ENCODE assay signal across 13 cellular contexts in the genomic region with DNA sequence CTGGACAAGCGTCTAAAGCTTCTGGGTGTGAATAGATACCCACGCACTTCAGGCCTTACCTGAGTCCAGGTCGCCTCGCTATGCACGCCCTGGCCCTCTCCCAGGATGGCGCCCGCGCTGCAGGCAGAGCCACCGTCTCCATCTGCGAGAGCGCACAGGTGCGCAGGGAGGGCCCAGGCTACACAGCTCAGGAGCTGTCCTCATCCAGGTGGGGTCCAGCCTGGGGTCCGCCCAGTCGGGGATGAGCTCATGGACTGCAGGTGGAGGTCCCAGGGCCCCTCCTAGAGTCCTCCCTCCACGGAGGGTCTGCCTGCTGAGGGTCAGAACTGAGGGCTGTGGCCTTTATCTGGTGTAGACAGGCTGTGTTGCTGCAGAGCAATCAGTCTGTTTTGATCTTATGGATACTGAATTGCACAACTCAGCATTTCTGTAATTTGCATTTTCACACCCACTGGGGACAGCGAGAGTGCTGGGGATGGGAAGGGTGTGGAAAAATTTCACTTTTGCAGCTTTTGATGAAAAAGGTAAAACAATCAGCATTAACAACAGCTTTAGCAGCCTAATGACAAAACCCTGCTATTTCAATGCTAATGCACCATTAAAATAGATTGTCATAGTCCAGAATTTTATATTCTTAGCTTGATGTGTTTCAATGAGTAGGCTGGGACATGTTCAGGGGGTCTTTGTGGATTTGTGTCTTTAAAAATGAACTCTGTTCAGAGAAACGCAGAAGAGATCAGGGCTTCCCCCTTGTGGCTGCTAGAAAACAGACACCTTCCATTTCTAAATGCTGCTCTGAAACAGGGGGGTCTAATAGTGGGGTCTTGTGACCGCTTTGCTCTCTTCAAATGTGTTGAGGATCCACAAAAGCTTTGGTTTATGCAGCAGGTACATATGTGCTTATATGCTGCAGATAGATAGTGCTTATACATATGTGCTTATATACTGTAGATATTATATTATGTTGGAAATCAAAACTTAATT.
DNase-seq lines count a peak whose midpoint lies in the region; ATAC-seq, FAIRE-seq and TF ChIP-seq lines count a peak whose summit lies in the region.
"Had no signal": no experiment of that assay in that cellular context is flagged by ENCODE, and none has a peak within 500 bp of the region (broad histone marks: within the 10 kb centered on the region; RNA-seq: fewer than 3 reads in every experiment).

No MANE protein-coding gene starts in this region.

- no peak overlapping the region for H4K8ac ChIP-seq in H9 (replicated peaks; ENCODE audit: insufficient read length, low read depth, low read length)

- H3K4me1 Mint-ChIP-seq in H9 = peaks cover 6% of the 10 kb centered on the region in 2 experiments
- H3K4me1 Mint-ChIP-seq: activated CD4-positive, alpha-beta T cell treated with anti-CD3 and anti-CD28 coated beads, Interleukin-2, amount 10 ng/mL, durations not matched to agents 7 days and 5 days had no signal

- no peak overlapping the region for H4K91ac ChIP-seq in H9 (ENCODE audit: insufficient read length, low read depth, low read length)

- H3K36me3 ChIP-seq in BE2C (no peaks in the 10 kb centered on the region; the same call in 1 of the 2 replicates), iPS-15b (ENCODE audit: control insufficient read depth, insufficient read depth, low read length) (no peaks in the 10 kb centered on the region)
- H3K36me3 ChIP-seq: tibial nerve had no signal

- no peak for DNase-seq in BE2C
- peak; percentile 43 for DNase-seq in H9
- no peak for DNase-seq in frontal cortex (ENCODE audit: low spot score in 2 of 2)
- DNase-seq in foreskin melanocyte = no peak
- DNase-seq in NCI-H2081 (lab: John Stamatoyannopoulos, UW) = no peak
- DNase-seq: amniotic stem cell; stimulated activated CD4-positive, alpha-beta T cell treated with anti-CD3 and anti-CD28 coated beads, Interleukin-4, amount 100 ng/mL, for 24 hours had no signal

- H2BK5ac ChIP-seq in H9 (ENCODE audit: insufficient read length, low read length) = no peak overlapping the region

- H2AFZ ChIP-seq in H9 (ENCODE audit: low read length) = no peak overlapping the region

- no peak overlapping the region for H3K9ac ChIP-seq in H9 (ENCODE audit: extremely low read depth, insufficient read length, low read length)
- no peak overlapping the region for H3K9ac ChIP-seq in iPS-15b (ENCODE audit: low read depth, low read length)

- no peak overlapping the region for H3K18ac ChIP-seq in H9 (ENCODE audit: insufficient read length, low read depth, low read length)

- no peak overlapping the region for H3K27ac Mint-ChIP-seq in H9
- H3K27ac Mint-ChIP-seq: activated CD4-positive, alpha-beta T cell treated with anti-CD3 and anti-CD28 coated beads, Interleukin-2, amount 10 ng/mL, durations not matched to agents 7 days and 5 days had no signal

- H3T11ph ChIP-seq in H9 (ENCODE audit: low read length) = no peak overlapping the region

- no peak overlapping the region for H3K4ac ChIP-seq in H9 (ENCODE audit: low read depth, low read length)

- H2BK15ac ChIP-seq in H9 (ENCODE audit: low read depth, low read length) = no peak overlapping the region

- H3K27me3 Mint-ChIP-seq in H9 (ENCODE audit: low read depth) = peaks cover 79% of the 10 kb centered on the region

- H4K5ac ChIP-seq in H9 (ENCODE audit: insufficient read length, low read depth, low read length) = no peak overlapping the region

- H3K27me3 ChIP-seq in BE2C (peaks cover 89% of the 10 kb centered on the region), H9 (ENCODE audit: insufficient read depth, low read length) (no peaks in the 10 kb centered on the region; the same call in 1 of the 2 replicates), iPS-15b (ENCODE audit: control insufficient read depth, insufficient read depth, low read length) (peaks cover 26% of the 10 kb centered on the region)

- no peak overlapping the region for H2BK12ac ChIP-seq in H9 (ENCODE audit: insufficient read length, low read depth, low read length)

- no peaks in the 10 kb centered on the region for H3K23me2 ChIP-seq in H9 (ENCODE audit: insufficient read length, low read depth, low read length, poor library complexity, severe bottlenecking)

- H4K20me1 ChIP-seq in H9 (ENCODE audit: control insufficient read depth, insufficient read depth, insufficient read length) = no peaks in the 10 kb centered on the region

- H3K36me3 Mint-ChIP-seq in H9 (ENCODE audit: insufficient read depth in 1 of 3, low read depth in 3 of 3) = no peaks in the 10 kb centered on the region

- no peaks in the 10 kb centered on the region for H3K9me3 ChIP-seq in BE2C
- no peaks in the 10 kb centered on the region for H3K9me3 ChIP-seq in H9 (ENCODE audit: control insufficient read depth, low read depth, low read length)
- no peaks in the 10 kb centered on the region for H3K9me3 ChIP-seq in iPS-15b (ENCODE audit: control insufficient read depth, insufficient read depth, low read length)
- H3K9me3 ChIP-seq: tibial nerve had no signal

- peak overlapping the region in 1 of 2 experiments; percentile 21; a peak in 2 of 5 replicates for H3K4me3 Mint-ChIP-seq in H9
- H3K4me3 Mint-ChIP-seq: activated CD4-positive, alpha-beta T cell treated with anti-CD3 and anti-CD28 coated beads, Interleukin-2, amount 10 ng/mL, durations not matched to agents 7 days and 5 days had no signal

- H3K4me1 ChIP-seq in BE2C = no peaks in the 10 kb centered on the region
- H3K4me1 ChIP-seq in H9 (ENCODE audit: insufficient read depth, low read length) = no peaks in the 10 kb centered on the region
- H3K4me1 ChIP-seq in iPS-15b (ENCODE audit: control insufficient read depth, insufficient read depth, low read length) = no peaks in the 10 kb centered on the region

- no peak overlapping the region for H2BK20ac ChIP-seq in H9 (ENCODE audit: low read depth, low read length, poor library complexity, severe bottlenecking)

- no peak overlapping the region for H3K23ac ChIP-seq in H9 (ENCODE audit: insufficient read length, low read depth, low read length)

- peak overlapping the region; percentile 18 for H3K4me2 ChIP-seq in H9 (ENCODE audit: insufficient read depth, insufficient read length, low read length)

- no CpG with 5 or more reads among the region's 18 CpGs for WGBS in H9 (ENCODE audit: extremely low coverage, insufficient read length, low lambda C conversion rate)

- no peaks in the 10 kb centered on the region for H3K79me2 ChIP-seq in H9 (ENCODE audit: insufficient read depth, low read length)

- 0 out of 2 replicates have a peak overlapping the region, but pooled peaks have one; percentile 22 for H3K14ac ChIP-seq in H9 (ENCODE audit: insufficient read depth, low read length)

- H3K56ac ChIP-seq in H9 (ENCODE audit: insufficient read length, low read depth, low read length) = no peak overlapping the region

- H3K4me3 ChIP-seq in BE2C (ENCODE audit: low read depth, low read length) (no peak overlapping the region), iPS-15b (ENCODE audit: low read depth, low read length) (peak overlapping the region; percentile 37)
- H3K4me3 ChIP-seq: tibial nerve had no signal

- no peak overlapping the region for H3K27ac ChIP-seq in H9 (ENCODE audit: insufficient read length, low read depth, low read length)
- H3K27ac ChIP-seq: tibial nerve had no signal

- no peak for FAIRE-seq in frontal cortex (lab: Jason Lieb, UNC)
- FAIRE-seq: G401.6 had no signal

- H2AK5ac ChIP-seq in H9 (ENCODE audit: insufficient read length, low read length) = no peak overlapping the region

- peaks cover 3 to 12% of the 10 kb centered on the region in 2 experiments; a peak in 3 of 5 replicates for H3K9me3 Mint-ChIP-seq in H9
- H3K9me3 Mint-ChIP-seq: activated CD4-positive, alpha-beta T cell treated with anti-CD3 and anti-CD28 coated beads, Interleukin-2, amount 10 ng/mL, durations not matched to agents 7 days and 5 days had no signal

- peak; percentile 63 for TF ChIP-seq CTCF in BE2C (IDR thresholded peaks at IDR 0.05; ENCODE audit: low read depth, low read length)
- peak; percentile 65 for TF ChIP-seq CTCF in H9 (conservative IDR thresholded peaks at IDR 0.05)

- no peak overlapping the region for H2BK120ac ChIP-seq in H9 (ENCODE audit: low read depth, low read length, poor library complexity, severe bottlenecking)

- ATAC-seq in SK-N-SH treated with all-trans-retinoic acid at 6 μM for 48 hours (peak; percentile 75), GM18517 (IDR thresholded peaks at IDR 0.05; ENCODE audit: unreplicated experiment) (no peak)

- H3K79me1 ChIP-seq in H9 (ENCODE audit: insufficient read depth, low read depth, low read length, poor library complexity, severe bottlenecking) = no peaks in the 10 kb centered on the region

TF ChIP-seq in SK-N-SH treated with all-trans-retinoic acid at 6 μM for 48 hours, 23 proteins besides CTCF, POLR2A, EP300 and RAD21:
- TF ChIP-seq ZFP30 (CRISPR knock-in tag; IDR thresholded peaks at IDR 0.05) = no peak
- TF ChIP-seq, protein P1, sequence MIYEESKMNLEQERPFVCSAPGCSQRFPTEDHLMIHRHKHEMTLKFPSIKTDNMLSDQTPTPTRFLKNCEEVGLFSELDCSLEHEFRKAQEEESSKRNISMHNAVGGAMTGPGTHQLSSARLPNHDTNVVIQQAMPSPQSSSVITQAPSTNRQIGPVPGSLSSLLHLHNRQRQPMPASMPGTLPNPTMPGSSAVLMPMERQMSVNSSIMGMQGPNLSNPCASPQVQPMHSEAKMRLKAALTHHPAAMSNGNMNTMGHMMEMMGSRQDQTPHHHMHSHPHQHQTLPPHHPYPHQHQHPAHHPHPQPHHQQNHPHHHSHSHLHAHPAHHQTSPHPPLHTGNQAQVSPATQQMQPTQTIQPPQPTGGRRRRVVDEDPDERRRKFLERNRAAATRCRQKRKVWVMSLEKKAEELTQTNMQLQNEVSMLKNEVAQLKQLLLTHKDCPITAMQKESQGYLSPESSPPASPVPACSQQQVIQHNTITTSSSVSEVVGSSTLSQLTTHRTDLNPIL (CRISPR knock-in tag; IDR thresholded peaks at IDR 0.05; ENCODE audit: low read depth) = no peak
- no peak for TF ChIP-seq PPARA (CRISPR knock-in tag; IDR thresholded peaks at IDR 0.05; ENCODE audit: borderline replicate concordance)
- no peak for TF ChIP-seq SNAI2 (CRISPR knock-in tag; IDR thresholded peaks at IDR 0.05)
